In genomic region chr16:13205352-13205751, GRCh38 we compare ENCODE assay signal across 35 cellular contexts.
"Had no signal": no experiment of that assay in that cellular context is flagged by ENCODE, and none has a peak within 500 bp of the region (broad histone marks: within the 10 kb centered on the region; RNA-seq: fewer than 3 reads in every experiment).

No MANE protein-coding gene starts in this region.

- H3K9me3 ChIP-seq: MG63 had no signal

- H3K4me3 ChIP-seq: MG63 had no signal

- H3K36me3 ChIP-seq: MG63 had no signal

- DNase-seq: Karpas-422, Kasumi-1, MG63, MM.1S, MV-4-11, NCI-H1048, NCI-H1092, NCI-H1092 treated with DMSO at 0.1 percent for 48 hours, NCI-H1105, NCI-H1105 treated with DMSO at 0.1 percent for 48 hours, NCI-H1417, NCI-H1417 treated with DMSO at 0.1 percent for 48 hours, NCI-H1436, NCI-H1436 treated with DMSO at 0.1 percent for 48 hours, NCI-H146, NCI-H1694, NCI-H1694 treated with DMSO at 0.1 percent for 48 hours, NCI-H187, NCI-H187 treated with DMSO at 0.1 percent for 48 hours, NCI-H1930, NCI-H2029, NCI-H2029 treated with DMSO at 0.1 percent for 48 hours, NCI-H2081, NCI-H2081 treated with DMSO at 0.1 percent for 48 hours, NCI-H2107, NCI-H2171, NCI-H2171 treated with DMSO at 0.1 percent for 48 hours, NCI-H2227 treated with DMSO at 0.1 percent for 48 hours, NCI-H226, NCI-H345, NCI-H446, NCI-H446 treated with DMSO at 0.1 percent for 48 hours, NCI-H510A, NCI-H510A treated with DMSO at 0.1 percent for 48 hours, NCI-H524 had no signal

- H3K27me3 ChIP-seq: MG63 had no signal
